Comparison of ENCODE assay signal across 19 cellular contexts in the genomic region with DNA sequence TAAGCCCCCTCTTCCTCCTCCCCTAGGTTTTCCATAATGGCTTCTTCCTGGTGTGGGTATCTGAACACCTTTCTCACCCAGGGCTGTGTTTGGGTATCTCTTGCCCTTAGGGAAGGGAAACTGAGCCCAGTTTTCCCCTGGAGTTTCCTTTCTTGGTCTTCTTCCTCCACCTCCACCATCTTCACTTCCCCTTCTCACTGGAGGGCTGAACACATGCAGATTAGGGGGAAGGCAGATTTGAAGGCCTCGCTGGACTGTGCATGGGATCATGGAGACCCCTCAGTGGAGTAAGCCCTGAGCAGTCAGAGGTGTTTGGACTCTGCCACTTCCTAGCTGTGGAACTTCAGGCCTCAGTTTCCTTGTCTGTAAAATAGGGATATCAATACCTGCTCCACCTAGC.
"Had no signal": no experiment of that assay in that cellular context is flagged by ENCODE, and none has a peak within 500 bp of the region (broad histone marks: within the 10 kb centered on the region; RNA-seq: fewer than 3 reads in every experiment).

No MANE protein-coding gene starts in this region.

- H3K36me3 ChIP-seq: right atrium auricular region, tibial nerve, vagina had no signal

- H3K27me3 ChIP-seq: dorsolateral prefrontal cortex, heart left ventricle, right atrium auricular region, tibial nerve, upper lobe of right lung, vagina had no signal

- H3K27ac ChIP-seq: coronary artery, heart left ventricle, right atrium auricular region, tibial nerve, upper lobe of right lung, vagina had no signal

- H3K27ac Mint-ChIP-seq: naive thymus-derived CD4-positive, alpha-beta T cell; stimulated activated naive CD8-positive, alpha-beta T cell treated with anti-CD3 and anti-CD28 coated beads, Interleukin-15, Interleukin-2, amounts not matched to agents 100 ng/mL and 50 ng/mL, for 24 hours had no signal

- H3K9me3 Mint-ChIP-seq: nephron progenitor cell; stimulated activated naive CD8-positive, alpha-beta T cell treated with anti-CD3 and anti-CD28 coated beads, Interleukin-15, Interleukin-2, amounts not matched to agents 100 ng/mL and 50 ng/mL, for 24 hours had no signal

- FAIRE-seq: small intestine had no signal

- H3K4me3 ChIP-seq: coronary artery, dorsolateral prefrontal cortex, heart left ventricle, right atrium auricular region, tibial nerve, upper lobe of right lung, vagina had no signal

- H3K9me3 ChIP-seq: heart left ventricle, right atrium auricular region, tibial nerve, upper lobe of right lung, vagina had no signal

- DNase-seq: dorsolateral prefrontal cortex; effector CD8-positive, alpha-beta T cell; foreskin melanocyte; heart left ventricle; hippocampal formation; islet precursor cell; mammary epithelial cell; naive thymus-derived CD4-positive, alpha-beta T cell; nephron progenitor cell; small intestine; stimulated activated CD4-positive, alpha-beta T cell treated with anti-CD3 and anti-CD28 coated beads, Interleukin-12 subunit alpha, Interleukin-12 subunit beta, amount 100 ng/mL, for 4 hours; stimulated activated CD4-positive, alpha-beta T cell treated with anti-CD3 and anti-CD28 coated beads, Interleukin-2, amount 100 ng/mL, for 48 hours; upper lobe of right lung had no signal

- H3K27me3 Mint-ChIP-seq: naive thymus-derived CD4-positive, alpha-beta T cell; stimulated activated naive CD8-positive, alpha-beta T cell treated with anti-CD3 and anti-CD28 coated beads, Interleukin-15, Interleukin-2, amounts not matched to agents 100 ng/mL and 50 ng/mL, for 24 hours had no signal

- ATAC-seq: heart left ventricle; left lobe of liver; naive thymus-derived CD4-positive, alpha-beta T cell; upper lobe of right lung had no signal

- H3K4me3 Mint-ChIP-seq: naive thymus-derived CD4-positive, alpha-beta T cell; stimulated activated naive CD8-positive, alpha-beta T cell treated with anti-CD3 and anti-CD28 coated beads, Interleukin-15, Interleukin-2, amounts not matched to agents 100 ng/mL and 50 ng/mL, for 24 hours had no signal
